ENCODE assay signal across 8 cellular contexts in the genomic region with DNA sequence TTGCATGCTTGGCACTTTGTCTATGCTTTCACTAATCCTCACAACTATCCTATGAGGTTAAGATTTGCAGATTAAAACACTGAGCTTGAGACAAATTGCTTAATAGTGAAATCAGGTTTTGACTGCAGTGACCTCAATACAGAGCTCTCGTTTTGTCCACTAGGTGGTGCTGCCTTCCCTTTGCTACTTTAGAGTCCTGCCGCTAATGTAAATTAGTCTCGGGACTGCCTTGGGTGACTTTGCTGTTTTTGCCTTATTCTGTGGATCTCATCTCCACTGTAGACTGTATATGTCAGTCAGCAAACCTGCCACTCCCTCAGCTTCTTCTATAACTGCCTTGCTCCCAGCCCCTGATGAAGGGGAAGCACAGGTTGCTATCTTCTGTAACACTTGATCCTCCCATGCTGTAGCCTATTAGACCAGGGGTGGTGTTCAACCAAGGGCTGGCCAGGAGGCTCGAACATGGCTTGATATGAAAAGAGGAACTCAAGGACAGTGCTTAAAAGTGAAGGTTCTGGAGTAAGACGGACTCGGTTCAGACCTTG. TPM values are rescaled to one million over a fixed set of nuclear protein-coding genes. Genes with fewer than 3 reads are reported as not detected.
DNase-seq lines count a peak whose midpoint lies in the region; ATAC-seq and TF ChIP-seq lines count a peak whose summit lies in the region.

No MANE protein-coding gene starts in this region.

- ATAC-seq in Right ventricle myocardium inferior (peak; percentile 85), HG02642 (IDR thresholded peaks at IDR 0.05; ENCODE audit: poor library complexity, unreplicated experiment) (peak; percentile 94)

- in situ Hi-C loops in brain microvascular endothelial cell (cut with HindIII; ENCODE audit: low pct_ligation_motif_present, low sequenced_read_pairs), result loop anchor here (25.0 kb wide), 1 partner anchor 176 kb away; no protein-coding TSS in a partner anchor

- TF ChIP-seq CTCF in NB4 (IDR thresholded peaks at IDR 0.05; ENCODE audit: low read depth, low read length) (peak; percentile 97), brain microvascular endothelial cell (IDR thresholded peaks at IDR 0.05; ENCODE audit: low read depth, low read length, missing control alignments) (peak; percentile 91)

- intact Hi-C loops in Right ventricle myocardium inferior (cut with DNase I), result loop anchor here (1.0 kb wide), 1 partner anchor 179 kb away; no protein-coding TSS in a partner anchor
- intact Hi-C loops in cardiac septum (cut with DNase I), result loop anchor here (5.0 kb wide), 1 partner anchor 176 kb away; no protein-coding TSS in a partner anchor

- no peaks in the 10 kb centered on the region for H3K36me3 ChIP-seq in brain microvascular endothelial cell (replicated peaks)

- no peak for TF ChIP-seq POLR2A in NB4 (IDR thresholded peaks at IDR 0.05; ENCODE audit: extremely low read depth, insufficient read length)

- DNase-seq in Right ventricle myocardium inferior (ENCODE audit: missing footprints) (no peak), cardiac septum (ENCODE audit: low spot score) (no peak), NB4 (ENCODE audit: low read depth) (peak; percentile 83), T-helper 22 cell (ENCODE audit: low read depth) (peak; percentile 0), brain microvascular endothelial cell (peak; percentile 76), inferior parietal cortex (ENCODE audit: extremely low spot score) (peak; percentile 96)
- DNase-seq in stimulated activated CD4-positive, alpha-beta T cell treated with anti-CD3 and anti-CD28 coated beads, Interleukin-15, amount 100 ng/mL, for 48 hours (ENCODE audit: low read depth in 2 of 2), result peak; percentile 19 to 31

- no peak overlapping the region for H3K4me3 ChIP-seq in NB4 (ENCODE audit: low read depth, low read length)
- H3K4me3 ChIP-seq in brain microvascular endothelial cell (ENCODE audit: low read depth, low read length), result no peak overlapping the region

- H3K27me3 ChIP-seq in brain microvascular endothelial cell (replicated peaks), result no peaks in the 10 kb centered on the region

- H3K27ac ChIP-seq in brain microvascular endothelial cell, result no peak overlapping the region

RNA-seq across cellular contexts. Expression of gene ASB4, which starts 26.0 kb away (rescaled TPM):
- 7.0 TPM for total RNA-seq in Right ventricle myocardium inferior
- 1.2 TPM for total RNA-seq in cardiac septum

Comparison
In these comparisons a context has a peak if more than half of its experiments do, and no peak if none do; other contexts are left out.
1. DNase-seq: peak in NB4 (single experiment), T-helper 22 cell (single experiment), brain microvascular endothelial cell (single experiment), inferior parietal cortex (single experiment) and stimulated activated CD4-positive, alpha-beta T cell treated with anti-CD3 and anti-CD28 coated beads, Interleukin-15, amount 100 ng/mL, for 48 hours (2 of 2); none in Right ventricle myocardium inferior (single experiment) and cardiac septum (single experiment).